Comparison of ENCODE assay signal across 16 cellular contexts in genomic region chr18:40983835-40984234, GRCh38.
A peak's percentile ranks its signal among the peaks of the same experiment; 100 is the strongest.
DNase-seq lines count a peak whose midpoint lies in the region; TF ChIP-seq lines count a peak whose summit lies in the region.
"Had no signal": no experiment of that assay in that cellular context is flagged by ENCODE, and none has a peak within 500 bp of the region (broad histone marks: within the 10 kb centered on the region; RNA-seq: fewer than 3 reads in every experiment).

No MANE protein-coding gene starts in this region.

- DNase-seq in mesendoderm: no peak
- DNase-seq in 8988T: no peak
- no peak for DNase-seq in D341Med (ENCODE audit: low spot score)
- DNase-seq: ACHN; BE2C; C1 segment of cervical spinal cord; CD4-positive, alpha-beta memory T cell; CD4-positive, CD25-positive, alpha-beta regulatory T cell; CD8-positive, alpha-beta memory T cell; COR-L47; DMS79 treated with DMSO at 0.1 percent for 48 hours; GF-D8 had no signal

- H2BK15ac ChIP-seq in mesendoderm (replicated peaks; ENCODE audit: low read depth): no peak overlapping the region

- no CpG with 5 or more reads among the region's 1 CpG for WGBS in mesendoderm (ENCODE audit: extremely low coverage, insufficient coverage, low lambda C conversion rate)

- peaks cover 23% of the 10 kb centered on the region for H3K4me1 ChIP-seq in ACC112 (ENCODE audit: control insufficient read depth, insufficient read depth, low read length, unreplicated experiment)
- H3K4me1 ChIP-seq in HEK293 (ENCODE audit: control insufficient read depth, insufficient read depth, low read length): no peaks in the 10 kb centered on the region
- no peaks in the 10 kb centered on the region for H3K4me1 ChIP-seq in mesendoderm (ENCODE audit: control insufficient read depth, low read depth, low read length)
- H3K4me1 ChIP-seq: A549, BE2C, BLaER1 had no signal

- POLR2A ChIA-PET in HEK293 (lab: Yijun Ruan, JAX): interaction anchor here (0.6 kb wide), 1 partner anchor 24 kb away, joined by 3 read pairs; no protein-coding TSS in a partner anchor

- no peak overlapping the region for H3K9ac ChIP-seq in mesendoderm (ENCODE audit: low read length)
- H3K9ac ChIP-seq: BLaER1 had no signal

- peak overlapping the region; percentile 60 for H2AFZ ChIP-seq in ACC112 (ENCODE audit: low read length, unreplicated experiment)

- peak overlapping the region; percentile 12 for H2BK120ac ChIP-seq in mesendoderm (ENCODE audit: low read depth, low read length)

- no peaks in the 10 kb centered on the region for H3K9me3 ChIP-seq in HEK293 (ENCODE audit: control insufficient read depth, insufficient read depth, low read depth, low read length)
- H3K9me3 ChIP-seq: A549, BE2C, BLaER1 had no signal

- no peak overlapping the region for H4K8ac ChIP-seq in mesendoderm (ENCODE audit: low read depth, low read length)

- no peak overlapping the region for H4K5ac ChIP-seq in mesendoderm (ENCODE audit: low read length)

- H3K79me2 ChIP-seq in ACC112 (ENCODE audit: control insufficient read depth, insufficient read depth, low read length, unreplicated experiment): no peaks in the 10 kb centered on the region
- no peaks in the 10 kb centered on the region for H3K79me2 ChIP-seq in mesendoderm (ENCODE audit: control insufficient read depth, insufficient read depth, low read length)

- no peak overlapping the region for H3K4ac ChIP-seq in mesendoderm (ENCODE audit: low read depth, low read length)

- H3K79me1 ChIP-seq in mesendoderm (ENCODE audit: low read length): no peaks in the 10 kb centered on the region

- H3K4me3 ChIP-seq in ACC112 (ENCODE audit: low read depth, low read length) (no peak overlapping the region), HEK293 (ENCODE audit: low read depth, low read length) (no peak overlapping the region), mesendoderm (ENCODE audit: low read length) (no peak overlapping the region)
- H3K4me3 ChIP-seq: A549, BLaER1 had no signal

- no peak overlapping the region for H3K23ac ChIP-seq in mesendoderm (ENCODE audit: low read length)

- H3K27me3 ChIP-seq in ACC112 (ENCODE audit: insufficient read depth, low read length): no peaks in the 10 kb centered on the region
- no peaks in the 10 kb centered on the region for H3K27me3 ChIP-seq in mesendoderm (ENCODE audit: insufficient read depth, low read length, poor library complexity)
- H3K27me3 ChIP-seq: BE2C, BLaER1 had no signal

- no peak for TF ChIP-seq CTCF in HEK293 (tag by site-specific recombination; IDR thresholded peaks at IDR 0.05)

- H2AK5ac ChIP-seq in mesendoderm (ENCODE audit: low read length): no peak overlapping the region

- no peak overlapping the region for H3K4me2 ChIP-seq in mesendoderm (ENCODE audit: low read length)
- H3K4me2 ChIP-seq: A549, BLaER1 had no signal

- no peak overlapping the region for H3K56ac ChIP-seq in mesendoderm (ENCODE audit: low read length)

- CTCF ChIA-PET in HEK293 (lab: Yijun Ruan, JAX): interaction anchor here (0.7 kb wide), 1 partner anchor 158 kb away, joined by 3 read pairs; no protein-coding TSS in a partner anchor

- no peak overlapping the region for H3K18ac ChIP-seq in mesendoderm (ENCODE audit: low read length)

- no peaks in the 10 kb centered on the region for H3K36me3 ChIP-seq in ACC112 (ENCODE audit: insufficient read depth, low read length)
- no peaks in the 10 kb centered on the region for H3K36me3 ChIP-seq in HEK293 (ENCODE audit: control insufficient read depth in 2 of 2, insufficient read depth in 1 of 2, low read length in 2 of 2)
- H3K36me3 ChIP-seq in mesendoderm (ENCODE audit: control insufficient read depth, insufficient read depth, low read length): no peaks in the 10 kb centered on the region
- H3K36me3 ChIP-seq: BE2C, BLaER1 had no signal

- no peak overlapping the region for H2BK5ac ChIP-seq in mesendoderm (ENCODE audit: low read length)

- H3K27ac ChIP-seq in ACC112 (ENCODE audit: low read depth, low read length) (peak overlapping the region; percentile 60; the same call in 1 of the 2 replicates), HEK293 (ENCODE audit: extremely low read depth, low read depth, low read length) (no peak overlapping the region), mesendoderm (ENCODE audit: low read depth, low read length) (no peak overlapping the region)
- H3K27ac ChIP-seq: A549, BLaER1 had no signal

TF ChIP-seq in HEK293, 187 proteins besides CTCF, POLR2A, EP300 and RAD21:
- TF ChIP-seq ZNF155 (tag by site-specific recombination; IDR thresholded peaks at IDR 0.05) (no peak), ZFHX2 (tag by site-specific recombination; conservative IDR thresholded peaks at IDR 0.05) (0 out of 2 replicates have a peak, but pooled peaks have one; percentile 10), EGR2 (tag by site-specific recombination; IDR thresholded peaks at IDR 0.05; ENCODE audit: low read depth) (peak; percentile 62; the same call in 1 of the 2 replicates), ZNF513 (tag by site-specific recombination; IDR thresholded peaks at IDR 0.05) (peak; percentile 65; the same call in 1 of the 2 replicates)
